ENCODE assay signal across 19 cellular contexts in genomic region chr4:123596805-123597204, GRCh38.
"Had no signal": no experiment of that assay in that cellular context is flagged by ENCODE, and none has a peak within 500 bp of the region (broad histone marks: within the 10 kb centered on the region; RNA-seq: fewer than 3 reads in every experiment).

No MANE protein-coding gene starts in this region.

- H3K27ac Mint-ChIP-seq: IgD-negative memory B cell had no signal

- FAIRE-seq: HepG2 had no signal

- ATAC-seq: HepG2 had no signal

- DNase-seq: KBM-7, NCI-H1092, NCI-H1105 treated with DMSO at 0.1 percent for 48 hours, NCI-H1417 treated with DMSO at 0.1 percent for 48 hours, NCI-H146, NCI-H1694 treated with DMSO at 0.1 percent for 48 hours, NCI-H1930, NCI-H2081, NCI-H2107, NCI-H2227 treated with DMSO at 0.1 percent for 48 hours, NCI-H524, NCI-H526 treated with DMSO at 0.1 percent for 48 hours, NCI-H748 treated with DMSO at 0.1 percent for 48 hours, SHP77, SK-N-SH, SW 1271 had no signal

- H3K4me2 ChIP-seq: SK-N-SH had no signal

- H3K9me2 ChIP-seq: SK-N-SH had no signal

- H3K9ac ChIP-seq: SK-N-SH had no signal

- H3K9me3 ChIP-seq: SK-N-SH had no signal

- H3K27ac ChIP-seq: RWPE1 had no signal

- H3K4me3 Mint-ChIP-seq: IgD-negative memory B cell had no signal
